ENCODE assay signal across 8 cellular contexts in the genomic region with DNA sequence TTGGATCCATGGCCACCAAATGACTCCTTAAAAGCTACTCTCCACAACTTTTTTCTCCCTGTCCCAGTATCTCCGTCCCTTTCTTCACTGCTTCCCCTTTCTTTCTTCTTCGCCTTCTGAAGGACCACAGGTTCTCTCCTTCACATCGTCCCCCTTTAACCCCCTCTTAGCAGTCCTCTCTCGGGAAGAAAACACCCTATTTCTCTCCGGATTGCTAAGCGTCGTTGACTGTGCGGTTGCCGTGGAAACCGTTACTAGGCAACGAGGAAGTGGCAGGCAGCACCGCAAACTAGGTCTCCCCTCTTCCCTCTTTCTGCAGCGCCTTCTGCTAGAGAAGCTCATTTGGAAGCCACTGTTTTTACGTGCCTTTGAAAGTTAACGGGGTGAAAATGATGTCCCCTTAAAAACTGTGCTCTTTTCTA. TPM values are rescaled to one million over a fixed set of nuclear protein-coding genes. Genes with fewer than 3 reads are reported as not detected.
A peak's percentile ranks its signal among the peaks of the same experiment; 100 is the strongest.
DNase-seq lines count a peak whose midpoint lies in the region; ATAC-seq and TF ChIP-seq lines count a peak whose summit lies in the region.

A gene with protein sequence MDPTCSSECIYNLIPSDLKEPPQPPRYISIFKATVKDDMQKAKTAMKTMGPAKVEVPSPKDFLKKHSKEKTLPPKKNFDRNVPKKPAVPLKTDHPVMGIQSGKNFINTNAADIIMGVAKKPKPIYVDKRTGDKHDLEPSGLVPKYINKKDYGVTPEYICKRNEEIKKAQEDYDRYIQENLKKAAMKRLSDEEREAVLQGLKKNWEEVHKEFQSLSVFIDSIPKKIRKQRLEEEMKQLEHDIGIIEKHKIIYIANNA (minus strand): TSS at position 232 of the 422 bp plus-strand sequence. CDS start 222 bp downstream, at position 10.

- H3K36me3 Mint-ChIP-seq in activated CD4-positive, alpha-beta T cell treated with anti-CD3 and anti-CD28 coated beads, Interleukin-2, amount 10 ng/mL, durations not matched to agents 7 days and 5 days (ENCODE audit: low read depth): no peaks in the 10 kb centered on the region

- H3K4me3 ChIP-seq in BE2C (ENCODE audit: low read depth, low read length): peak within 1 kb of the TSS; percentile 76

- H3K27me3 Mint-ChIP-seq in activated CD4-positive, alpha-beta T cell treated with anti-CD3 and anti-CD28 coated beads, Interleukin-2, amount 10 ng/mL, durations not matched to agents 7 days and 5 days: peaks cover 2% of the 10 kb centered on the region

- CTCF ChIA-PET in activated CD4-positive, alpha-beta T cell treated with anti-CD3 and anti-CD28 coated beads, Interleukin-2, amount 10 ng/mL, durations not matched to agents 7 days and 5 days (lab: Charles Lee): no interaction called here

- H3K27ac Mint-ChIP-seq in activated CD4-positive, alpha-beta T cell treated with anti-CD3 and anti-CD28 coated beads, Interleukin-2, amount 10 ng/mL, durations not matched to agents 7 days and 5 days: peak within 1 kb of the TSS; percentile 89

- H3K9me3 Mint-ChIP-seq in activated CD4-positive, alpha-beta T cell treated with anti-CD3 and anti-CD28 coated beads, Interleukin-2, amount 10 ng/mL, durations not matched to agents 7 days and 5 days: peaks cover 2% of the 10 kb centered on the region

- H3K27me3 ChIP-seq in BE2C: no peaks in the 10 kb centered on the region

- peak; percentile 91 for DNase-seq in BE2C
- peak; percentile 86 to 87 for DNase-seq in NCI-H526 (lab: John Stamatoyannopoulos, UW)
- peak; percentile 95 for DNase-seq in activated CD4-positive, alpha-beta T cell treated with anti-CD3 and anti-CD28 coated beads, Interleukin-2, amount 10 ng/mL, durations not matched to agents 7 days and 5 days
- peak; percentile 82 for DNase-seq in dedifferentiated amniotic fluid mesenchymal stem cell (ENCODE audit: extremely low spot score)
- peak; percentile 98 for DNase-seq in left kidney (ENCODE audit: low read depth, low spot score)
- DNase-seq in stimulated activated CD4-positive, alpha-beta T cell treated with anti-CD3 and anti-CD28 coated beads, Interleukin-1b, Interleukin-23, amount 100 ng/mL, for 4 hours (ENCODE audit: low read depth in 2 of 2): peak; percentile 90 to 93

- no peaks in the 10 kb centered on the region for H3K36me3 ChIP-seq in BE2C

- peaks cover 20% of the 10 kb centered on the region for H3K4me1 Mint-ChIP-seq in activated CD4-positive, alpha-beta T cell treated with anti-CD3 and anti-CD28 coated beads, Interleukin-2, amount 10 ng/mL, durations not matched to agents 7 days and 5 days

- peak within 1 kb of the TSS; percentile 81 for H3K4me3 Mint-ChIP-seq in activated CD4-positive, alpha-beta T cell treated with anti-CD3 and anti-CD28 coated beads, Interleukin-2, amount 10 ng/mL, durations not matched to agents 7 days and 5 days

- POLR2A ChIA-PET in activated CD4-positive, alpha-beta T cell treated with anti-CD3 and anti-CD28 coated beads, Interleukin-2, amount 10 ng/mL, durations not matched to agents 7 days and 5 days (lab: Charles Lee): no interaction called here

- H3K9me3 ChIP-seq in BE2C: no peaks in the 10 kb centered on the region

- TF ChIP-seq CTCF in BE2C (IDR thresholded peaks at IDR 0.05; ENCODE audit: low read depth, low read length): no peak

- no peaks in the 10 kb centered on the region for H3K4me1 ChIP-seq in BE2C

- ATAC-seq in GM19395 (IDR thresholded peaks at IDR 0.05; ENCODE audit: unreplicated experiment) (peak; percentile 79), HG03520 (IDR thresholded peaks at IDR 0.05; ENCODE audit: unreplicated experiment) (peak; percentile 63)

RNA-seq across cellular contexts. Expression of the gene that starts here (rescaled TPM):
- not detected for polyA plus RNA-seq in BE2C (2012; ENCODE audit: insufficient read depth, insufficient read length, low read depth)
- not detected for total RNA-seq in activated CD4-positive, alpha-beta T cell treated with anti-CD3 and anti-CD28 coated beads, Interleukin-2, amount 10 ng/mL, durations not matched to agents 7 days and 5 days

Comparison
In these comparisons a context has a peak if more than half of its experiments do, and no peak if none do; other contexts are left out.
1. Peak in every context shown above with its lines: DNase-seq, ATAC-seq and H3K4me3 ChIP-seq.
2. Peak in DNase-seq in activated CD4-positive, alpha-beta T cell treated with anti-CD3 and anti-CD28 coated beads, Interleukin-2, amount 10 ng/mL, durations not matched to agents 7 days and 5 days; RNA of the gene not detected or under 1 TPM.